8 cellular contexts compared by ENCODE assay signal in the genomic region with DNA sequence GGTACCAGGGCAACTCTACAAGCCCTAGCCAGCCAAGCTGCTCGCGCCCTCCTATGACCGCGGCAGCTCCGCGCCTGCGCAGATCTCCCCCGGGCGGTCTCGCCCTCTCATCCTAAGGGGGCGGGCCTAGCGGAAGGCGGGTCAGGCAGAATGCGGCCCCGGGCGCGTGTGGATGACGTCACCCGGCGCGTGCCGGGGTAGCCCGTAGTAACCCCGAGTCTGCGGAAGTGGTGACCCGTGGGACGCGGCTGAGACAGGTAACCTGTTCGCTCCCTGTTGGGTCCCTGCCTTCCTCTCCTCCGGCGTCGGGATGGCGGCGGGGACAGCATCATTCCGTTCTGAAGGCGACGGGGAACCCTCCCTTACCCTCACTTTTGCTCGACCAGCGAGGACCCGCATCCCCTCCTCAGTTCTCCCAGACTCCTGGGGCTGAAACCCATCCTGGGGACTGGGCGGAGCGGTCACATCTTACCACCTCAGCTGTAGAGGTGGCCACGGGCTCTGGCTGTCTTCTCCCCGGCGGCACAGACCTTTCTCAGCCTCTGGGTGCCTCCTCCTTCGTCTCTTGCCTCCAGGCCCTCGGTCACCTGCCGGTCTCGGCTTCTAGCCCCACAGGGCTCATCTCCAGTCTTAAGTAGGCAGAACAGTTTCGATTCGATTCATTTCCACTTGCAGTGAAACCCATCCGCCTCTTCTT. TPM values are rescaled to one million over a fixed set of nuclear protein-coding genes. Genes with fewer than 3 reads are reported as not detected.
DNase-seq lines count a peak whose midpoint lies in the region; ATAC-seq and TF ChIP-seq lines count a peak whose summit lies in the region.

A gene with protein sequence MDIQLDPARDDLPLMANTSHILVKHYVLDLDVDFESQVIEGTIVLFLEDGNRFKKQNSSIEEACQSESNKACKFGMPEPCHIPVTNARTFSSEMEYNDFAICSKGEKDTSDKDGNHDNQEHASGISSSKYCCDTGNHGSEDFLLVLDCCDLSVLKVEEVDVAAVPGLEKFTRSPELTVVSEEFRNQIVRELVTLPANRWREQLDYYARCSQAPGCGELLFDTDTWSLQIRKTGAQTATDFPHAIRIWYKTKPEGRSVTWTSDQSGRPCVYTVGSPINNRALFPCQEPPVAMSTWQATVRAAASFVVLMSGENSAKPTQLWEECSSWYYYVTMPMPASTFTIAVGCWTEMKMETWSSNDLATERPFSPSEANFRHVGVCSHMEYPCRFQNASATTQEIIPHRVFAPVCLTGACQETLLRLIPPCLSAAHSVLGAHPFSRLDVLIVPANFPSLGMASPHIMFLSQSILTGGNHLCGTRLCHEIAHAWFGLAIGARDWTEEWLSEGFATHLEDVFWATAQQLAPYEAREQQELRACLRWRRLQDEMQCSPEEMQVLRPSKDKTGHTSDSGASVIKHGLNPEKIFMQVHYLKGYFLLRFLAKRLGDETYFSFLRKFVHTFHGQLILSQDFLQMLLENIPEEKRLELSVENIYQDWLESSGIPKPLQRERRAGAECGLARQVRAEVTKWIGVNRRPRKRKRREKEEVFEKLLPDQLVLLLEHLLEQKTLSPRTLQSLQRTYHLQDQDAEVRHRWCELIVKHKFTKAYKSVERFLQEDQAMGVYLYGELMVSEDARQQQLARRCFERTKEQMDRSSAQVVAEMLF (plus strand): TSS at position 205 of the 697 bp plus-strand sequence. CDS start 33,085 bp downstream, outside the sequence.

- no peaks in the 10 kb centered on the region for H3K36me3 ChIP-seq in smooth muscle cell (ENCODE audit: low read depth)

- DNase-seq in AG04449 (ENCODE audit: low read depth, low spot score) (peak; percentile 55), NCI-H2227 treated with DMSO at 0.1 percent for 48 hours (lab: John Stamatoyannopoulos, UW) (peak; percentile 92), cardiac fibroblast (ENCODE audit: low read depth in 2 of 2) (peak; percentile 95 to 97), iPS-NIHi7 (ENCODE audit: extremely low spot score) (peak; percentile 100), smooth muscle cell (lab: John Stamatoyannopoulos, UW; ENCODE audit: unreplicated experiment) (peak; percentile 87)

- H3K9me3 ChIP-seq in smooth muscle cell (replicated peaks; ENCODE audit: low read depth): no peaks in the 10 kb centered on the region

- peak within 1 kb of the TSS; percentile 93 for H3K9ac ChIP-seq in smooth muscle cell (ENCODE audit: low read depth)

- H4K20me1 ChIP-seq in smooth muscle cell (ENCODE audit: low read depth): no peaks in the 10 kb centered on the region

- H3K4me1 ChIP-seq in smooth muscle cell (ENCODE audit: low read depth): no peaks in the 10 kb centered on the region

- H3K27ac ChIP-seq in smooth muscle cell (ENCODE audit: low read depth): peak within 1 kb of the TSS; percentile 84

- ATAC-seq in GM18907 (IDR thresholded peaks at IDR 0.05; ENCODE audit: unreplicated experiment) (peak; percentile 94), HG03159 (IDR thresholded peaks at IDR 0.05; ENCODE audit: unreplicated experiment) (peak; percentile 97)

- WGBS in smooth muscle cell (ENCODE audit: low lambda C conversion rate): under 1% methylated on average over 51 of the region's 52 CpGs

- H3K4me2 ChIP-seq in smooth muscle cell: peak within 1 kb of the TSS; percentile 96

- H3K27me3 ChIP-seq in smooth muscle cell (ENCODE audit: low read depth): no peaks in the 10 kb centered on the region

- H3K4me3 ChIP-seq in AG04449 (ENCODE audit: low read depth, low read length): peak within 1 kb of the TSS; percentile 94
- H3K4me3 ChIP-seq in WI38 (ENCODE audit: low read depth, low read length): peak within 1 kb of the TSS; percentile 84
- H3K4me3 ChIP-seq in cardiac fibroblast (replicated peaks in 1 of 2; ENCODE audit: low read depth in 2 of 2, low read length in 2 of 2): peak within 1 kb of the TSS; percentile 90 to 97
- H3K4me3 ChIP-seq in smooth muscle cell: peak within 1 kb of the TSS; percentile 95

- CTCF ChIA-PET in AG04449 (lab: Yijun Ruan, JAX): interaction anchor here (1.0 to 2.2 kb wide), 2 partner anchors 45 to 405 kb away, joined by 5 to 11 read pairs; no protein-coding TSS in a partner anchor

- peaks cover 25% of the 10 kb centered on the region for H3K79me2 ChIP-seq in smooth muscle cell (ENCODE audit: low read depth)

- POLR2A ChIA-PET in AG04449 (lab: Yijun Ruan, JAX): no interaction called here

- peak within 1 kb of the TSS; percentile 92 for H2AFZ ChIP-seq in smooth muscle cell (ENCODE audit: low read depth)

- peaks cover 5% of the 10 kb centered on the region for H3F3A ChIP-seq in smooth muscle cell (ENCODE audit: low read depth)

- no peak for TF ChIP-seq CTCF in AG04449 (IDR thresholded peaks at IDR 0.05; ENCODE audit: insufficient read depth, low read length, missing control alignments)
- TF ChIP-seq CTCF in WI38 (IDR thresholded peaks at IDR 0.05; ENCODE audit: low read depth, low read length): no peak
- TF ChIP-seq CTCF in cardiac fibroblast (IDR thresholded peaks at IDR 0.05; ENCODE audit: low read depth, low read length): no peak
- TF ChIP-seq CTCF in smooth muscle cell (IDR thresholded peaks at IDR 0.05; ENCODE audit: borderline replicate concordance, insufficient read depth, poor library complexity, severe bottlenecking): no peak

RNA-seq across cellular contexts. Expression of the gene that starts here (rescaled TPM):
- total RNA-seq in smooth muscle cell: 70.4 and 94.9 TPM in 2 replicates
- 52.7 and 63.1 TPM in 2 replicates for polyA plus RNA-seq in smooth muscle cell

Comparison
In these comparisons a context has a peak if more than half of its experiments do, and no peak if none do; other contexts are left out.
1. Peak in every context shown above with its lines: DNase-seq, ATAC-seq, H3K4me3 ChIP-seq and H3K27ac ChIP-seq.